In genomic region chr2:191320881-191321280, GRCh38 we compare ENCODE assay signal across 13 cellular contexts.
DNase-seq lines count a peak whose midpoint lies in the region; ATAC-seq and TF ChIP-seq lines count a peak whose summit lies in the region.
"Had no signal": no experiment of that assay in that cellular context is flagged by ENCODE, and none has a peak within 500 bp of the region (broad histone marks: within the 10 kb centered on the region; RNA-seq: fewer than 3 reads in every experiment).

No MANE protein-coding gene starts in this region.

- no peak overlapping the region for H4K8ac ChIP-seq in mesenchymal stem cell (ENCODE audit: low read length)

- no peak overlapping the region for H2AFZ ChIP-seq in mesenchymal stem cell (ENCODE audit: low read depth, low read length)

- CTCF ChIA-PET in WTC11 (lab: Charles Lee) = interaction anchor here (0.7 to 1.2 kb wide), 2 partner anchors 103 to 219 kb away, joined by 3 to 4 read pairs; no protein-coding TSS in a partner anchor

- no peak overlapping the region for H3K4me3 Mint-ChIP-seq in WTC11

- H3K79me1 ChIP-seq in mesenchymal stem cell (replicated peaks; ENCODE audit: low read length, poor library complexity, severe bottlenecking) = peaks cover 10% of the 10 kb centered on the region

- H3K9ac ChIP-seq in mesenchymal stem cell (ENCODE audit: low read length) = peak overlapping the region; percentile 34

- H3K9me3 ChIP-seq in left ventricle myocardium inferior (replicated peaks) = peaks cover 8% of the 10 kb centered on the region
- peaks cover 4% of the 10 kb centered on the region for H3K9me3 ChIP-seq in mesenchymal stem cell (ENCODE audit: control insufficient read depth, low read length)
- H3K9me3 ChIP-seq in thyroid gland = no peaks in the 10 kb centered on the region

- H2BK5ac ChIP-seq in mesenchymal stem cell (ENCODE audit: low read depth, low read length, poor library complexity, severe bottlenecking) = no peak overlapping the region

- peak overlapping the region; percentile 74 for H3K27ac ChIP-seq in left ventricle myocardium inferior (replicated peaks)
- H3K27ac ChIP-seq in mesenchymal stem cell (ENCODE audit: low read length, poor library complexity, severe bottlenecking) = peak overlapping the region; percentile 26
- no peak overlapping the region for H3K27ac ChIP-seq in thyroid gland
- H3K27ac ChIP-seq: C4-2B, HL-60 had no signal

- no peak for TF ChIP-seq CTCF in left ventricle myocardium inferior (IDR thresholded peaks at IDR 0.05; ENCODE audit: borderline replicate concordance)
- no peak for TF ChIP-seq CTCF in WTC11 (IDR thresholded peaks at IDR 0.05)
- TF ChIP-seq CTCF in thyroid gland (IDR thresholded peaks at IDR 0.05) = no peak

- H3K14ac ChIP-seq in mesenchymal stem cell (ENCODE audit: low read length in 2 of 2) = no peak overlapping the region

- DNase-seq in left ventricle myocardium inferior (no peak), cardiac septum (ENCODE audit: low spot score) (no peak), WTC11 (ENCODE audit: low spot score) (no peak), mesenchymal stem cell (peak; percentile 57), NCI-H748 treated with DMSO at 0.1 percent for 48 hours (lab: John Stamatoyannopoulos, UW) (no peak), thyroid gland (no peak), NCI-H526 (lab: John Stamatoyannopoulos, UW) (no peak)
- DNase-seq: NCI-H1436, NCI-H2029, NCI-H82 had no signal

- no peak for TF ChIP-seq POLR2A in thyroid gland (IDR thresholded peaks at IDR 0.05)

- H3K4me2 ChIP-seq in mesenchymal stem cell (ENCODE audit: low read length, poor library complexity, severe bottlenecking) = no peak overlapping the region

- H4K91ac ChIP-seq in mesenchymal stem cell (ENCODE audit: low read length) = no peak overlapping the region

- no peak overlapping the region for H3K4ac ChIP-seq in mesenchymal stem cell (ENCODE audit: low read depth in 1 of 2, low read length in 2 of 2)

- H3K4me3 ChIP-seq in left ventricle myocardium inferior (no peak overlapping the region), mesenchymal stem cell (ENCODE audit: insufficient read depth in 1 of 2, low read depth in 1 of 2, low read length in 2 of 2) (no peak overlapping the region), thyroid gland (replicated peaks in 1 of 3) (no peak overlapping the region)

- POLR2A ChIA-PET in WTC11 (lab: Charles Lee) = no interaction called here

- H3K23ac ChIP-seq in mesenchymal stem cell (ENCODE audit: low read length in 2 of 2) = no peak overlapping the region

- H2BK15ac ChIP-seq in mesenchymal stem cell (ENCODE audit: low read depth, poor library complexity, severe bottlenecking) = no peak overlapping the region

- no peaks in the 10 kb centered on the region for H3K27me3 Mint-ChIP-seq in WTC11 (ENCODE audit: low read depth)

- H2BK12ac ChIP-seq in mesenchymal stem cell (ENCODE audit: low read length in 2 of 2) = no peak overlapping the region

- H3K36me3 ChIP-seq in left ventricle myocardium inferior (no peaks in the 10 kb centered on the region), mesenchymal stem cell (ENCODE audit: control insufficient read depth in 1 of 2, insufficient read depth in 2 of 2, low read depth in 1 of 2, low read length in 2 of 2) (peaks cover 0 to 32% of the 10 kb centered on the region in 2 experiments), thyroid gland (no peaks in the 10 kb centered on the region)

- no peak overlapping the region for H2BK120ac ChIP-seq in mesenchymal stem cell (ENCODE audit: low read depth, low read length)

- intact Hi-C loops in left ventricle myocardium inferior (cut with micrococcal nuclease) = no loop called here
- intact Hi-C loops in cardiac septum (cut with DNase I) = no loop called here
- intact Hi-C loops in thyroid gland (cut with DNase I) = no loop called here

- 100% methylated on average over 1 of the region's 1 CpG for WGBS in mesenchymal stem cell
- 94% methylated on average over 1 of the region's 1 CpG for WGBS in thyroid gland, 2 donors

- H3K4me1 Mint-ChIP-seq in WTC11 = peaks cover 68% of the 10 kb centered on the region

- H3K18ac ChIP-seq in mesenchymal stem cell (ENCODE audit: low read depth in 1 of 2, low read length in 2 of 2) = no peak overlapping the region

- H3K27me3 ChIP-seq in left ventricle myocardium inferior (ENCODE audit: low read depth) (no peaks in the 10 kb centered on the region), mesenchymal stem cell (ENCODE audit: control insufficient read depth in 1 of 2, insufficient read depth in 1 of 2, low read length in 2 of 2) (no peaks in the 10 kb centered on the region), thyroid gland (no peaks in the 10 kb centered on the region)

- ATAC-seq in WTC11 = no peak
- ATAC-seq in HG03159 (IDR thresholded peaks at IDR 0.05; ENCODE audit: unreplicated experiment) = no peak

- H2AK5ac ChIP-seq in mesenchymal stem cell (ENCODE audit: low read length, severe bottlenecking) = peak overlapping the region; percentile 93

- peak overlapping the region; percentile 58; the same call in 1 of the 2 replicates for H3K27ac Mint-ChIP-seq in WTC11

- H3K36me3 Mint-ChIP-seq in WTC11 = peaks cover 16% of the 10 kb centered on the region

- H3K9me3 Mint-ChIP-seq in WTC11 = peaks cover 18% of the 10 kb centered on the region

- H3K4me1 ChIP-seq in left ventricle myocardium inferior = peaks cover 63% of the 10 kb centered on the region
- peaks cover 4% of the 10 kb centered on the region for H3K4me1 ChIP-seq in mesenchymal stem cell (ENCODE audit: control insufficient read depth, insufficient read depth, low read depth, low read length)
- peaks cover 5 to 20% of the 10 kb centered on the region in 2 donors for H3K4me1 ChIP-seq in thyroid gland

TF ChIP-seq in WTC11, 78 proteins besides CTCF, POLR2A, EP300 and RAD21 (continues in another document):
- TF ChIP-seq ZNF671 (CRISPR knock-in tag; IDR thresholded peaks at IDR 0.05) (no peak), ERG (CRISPR knock-in tag; IDR thresholded peaks at IDR 0.05) (no peak), CREB1 (CRISPR knock-in tag; IDR thresholded peaks at IDR 0.05) (no peak), GABPB1 (CRISPR knock-in tag; IDR thresholded peaks at IDR 0.05) (no peak), ZNF396 (CRISPR knock-in tag; IDR thresholded peaks at IDR 0.05; ENCODE audit: borderline replicate concordance) (no peak), HMGXB4 (CRISPR knock-in tag; IDR thresholded peaks at IDR 0.05) (no peak), ZBTB43 (CRISPR knock-in tag; IDR thresholded peaks at IDR 0.05) (no peak), ZNF512 (CRISPR knock-in tag; IDR thresholded peaks at IDR 0.05; ENCODE audit: borderline replicate concordance) (no peak)

Comparison
In these comparisons a context has a peak if more than half of its experiments do, and no peak if none do; other contexts are left out.
1. H3K27ac ChIP-seq: peak in left ventricle myocardium inferior (single experiment) and mesenchymal stem cell (single experiment); none in thyroid gland (0 of 3).